Comparison of ENCODE assay signal across 8 cellular contexts in genomic region chr3:128616516-128617269, GRCh38.
DNase-seq lines count a peak whose midpoint lies in the region; FAIRE-seq and TF ChIP-seq lines count a peak whose summit lies in the region.

No MANE protein-coding gene starts in this region.

- no peak for DNase-seq in HL-60 (ENCODE audit: low read depth in 1 of 2, low spot score in 1 of 2)
- no peak for DNase-seq in astrocyte of the cerebellum (ENCODE audit: low read depth)
- no peak for DNase-seq in NCI-H1105 treated with DMSO at 0.1 percent for 48 hours (lab: John Stamatoyannopoulos, UW)
- no peak for DNase-seq in GOT3 (lab: John Stamatoyannopoulos, UW)
- DNase-seq in DMS53 treated with DMSO at 0.1 percent for 48 hours (lab: John Stamatoyannopoulos, UW; ENCODE audit: unreplicated experiment), result no peak
- DNase-seq in H54 (ENCODE audit: insufficient read length, low spot score), result no peak

- in situ Hi-C loops in astrocyte of the cerebellum (cut with HindIII; ENCODE audit: low sequenced_read_pairs), result loop anchor here (5.0 kb wide), 1 partner anchor 236 kb away; no protein-coding TSS in a partner anchor

- H3K27me3 ChIP-seq in ACC112 (ENCODE audit: insufficient read depth, low read length), result no peaks in the 10 kb centered on the region
- H3K27me3 ChIP-seq in HL-60 (ENCODE audit: insufficient read depth, poor library complexity, severe bottlenecking), result no peaks in the 10 kb centered on the region
- H3K27me3 ChIP-seq in muscle layer of duodenum (ENCODE audit: low read depth, low read length), result no peaks in the 10 kb centered on the region

- H3K27ac ChIP-seq in ACC112 (ENCODE audit: low read depth, low read length) (no peak overlapping the region), HL-60 (replicated peaks) (peak overlapping the region; percentile 63), muscle layer of duodenum (ENCODE audit: low read length) (peak overlapping the region; percentile 45)

- FAIRE-seq in H54 (lab: Jason Lieb, UNC), result no peak

- H3K4me3 ChIP-seq in ACC112 (ENCODE audit: low read depth, low read length) (peak overlapping the region; percentile 58), HL-60 (replicated peaks; ENCODE audit: insufficient read depth, low read length) (no peak overlapping the region), astrocyte of the cerebellum (ENCODE audit: low read depth, low read length) (peak overlapping the region; percentile 74), muscle layer of duodenum (ENCODE audit: low read depth in 1 of 2, low read length in 2 of 2) (peak overlapping the region; percentile 50 to 94)

- H2AFZ ChIP-seq in ACC112 (ENCODE audit: low read length, unreplicated experiment), result no peak overlapping the region

- H3K36me3 ChIP-seq in ACC112 (ENCODE audit: insufficient read depth, low read length) (peaks cover 22% of the 10 kb centered on the region), muscle layer of duodenum (ENCODE audit: control insufficient read depth in 1 of 2, insufficient read depth in 2 of 2, low read length in 2 of 2) (peaks cover 20 to 28% of the 10 kb centered on the region in 2 donors)

- H3K4me1 ChIP-seq in ACC112 (ENCODE audit: control insufficient read depth, insufficient read depth, low read length, unreplicated experiment) (peaks cover 35% of the 10 kb centered on the region), muscle layer of duodenum (ENCODE audit: control insufficient read depth in 1 of 2, insufficient read depth in 2 of 2, low read length in 2 of 2) (peaks cover 10 to 17% of the 10 kb centered on the region in 2 donors)

- no peak for TF ChIP-seq CTCF in HL-60 (IDR thresholded peaks at IDR 0.05; ENCODE audit: insufficient read depth, low read length)
- TF ChIP-seq CTCF in astrocyte of the cerebellum (IDR thresholded peaks at IDR 0.05; ENCODE audit: low read depth, low read length, missing control alignments), result no peak

- H3K79me2 ChIP-seq in ACC112 (ENCODE audit: control insufficient read depth, insufficient read depth, low read length, unreplicated experiment), result peaks cover 32% of the 10 kb centered on the region

- H3K9me3 ChIP-seq in muscle layer of duodenum (ENCODE audit: control insufficient read depth in 1 of 2, low read length in 2 of 2), result no peaks in the 10 kb centered on the region

- no peak for TF ChIP-seq POLR2A in H54 (IDR thresholded peaks at IDR 0.05; ENCODE audit: low read depth, low read length)
